8 cellular contexts compared by ENCODE assay signal in the genomic region with DNA sequence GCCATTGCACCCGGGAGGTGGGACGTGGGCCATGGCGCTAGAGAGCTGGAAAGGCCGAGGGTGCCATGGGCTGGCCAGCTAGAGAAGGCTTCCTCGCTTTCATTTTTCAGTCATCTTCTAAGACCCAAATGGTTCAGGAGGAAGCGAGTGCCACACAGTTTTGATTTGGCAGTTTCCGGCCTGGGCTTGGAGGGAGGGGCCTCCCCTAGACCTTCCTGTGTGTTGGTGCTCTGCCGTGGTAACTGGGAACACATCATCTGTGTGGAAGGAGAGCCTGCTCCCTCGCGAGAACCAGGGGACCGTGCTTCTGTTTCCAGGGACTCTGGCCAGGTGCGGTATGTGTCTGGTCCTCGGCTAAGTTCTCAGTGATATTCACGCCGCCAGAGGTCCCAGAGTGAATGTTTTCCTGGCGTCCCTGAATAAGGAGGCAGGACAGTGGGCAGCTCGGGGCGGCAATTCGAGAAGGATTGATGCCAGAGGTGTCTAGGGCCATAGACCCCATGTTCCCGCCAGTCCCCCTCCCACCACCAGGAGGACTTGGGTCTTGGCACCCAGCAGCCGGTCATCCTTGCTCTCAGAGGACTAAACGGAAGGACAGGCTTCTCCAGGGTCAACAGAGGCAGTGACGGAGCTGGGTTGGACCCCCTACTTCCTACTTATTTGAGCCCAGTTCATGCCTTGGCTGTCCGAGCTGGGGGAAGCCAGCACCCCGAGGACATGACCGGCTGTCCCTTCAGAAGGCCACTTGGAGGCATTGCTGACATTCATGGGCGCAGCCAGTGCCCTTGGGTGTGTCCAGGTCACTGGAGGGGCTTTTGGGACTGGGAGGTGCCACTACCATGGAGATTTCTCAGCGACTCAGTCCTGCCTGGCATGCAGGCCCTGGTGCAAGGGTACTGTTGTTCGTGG. TPM values are rescaled to one million over a fixed set of nuclear protein-coding genes. Genes with fewer than 3 reads are reported as not detected.
DNase-seq lines count a peak whose midpoint lies in the region; ATAC-seq and TF ChIP-seq lines count a peak whose summit lies in the region.

No MANE protein-coding gene starts in this region.

- no peak for ATAC-seq in HG03139 (IDR thresholded peaks at IDR 0.05; ENCODE audit: unreplicated experiment)
- ATAC-seq in GM19467 (IDR thresholded peaks at IDR 0.05; ENCODE audit: unreplicated experiment), result no peak

- H3K9me3 Mint-ChIP-seq in IgD-negative memory B cell (no peaks in the 10 kb centered on the region), glutamatergic neuron (ENCODE audit: unreplicated experiment) (peaks cover 8% of the 10 kb centered on the region)

- CTCF ChIA-PET in HEK293T (lab: Yijun Ruan, JAX), result no interaction called here

- peaks cover 2% of the 10 kb centered on the region for H3K27me3 Mint-ChIP-seq in IgD-negative memory B cell
- peaks cover 13% of the 10 kb centered on the region for H3K27me3 Mint-ChIP-seq in glutamatergic neuron (ENCODE audit: unreplicated experiment)

- H3K4me1 Mint-ChIP-seq in IgD-negative memory B cell, result peaks cover 17 to 24% (median 19%) of the 10 kb centered on the region in 3 donors
- peaks cover 7% of the 10 kb centered on the region for H3K4me1 Mint-ChIP-seq in glutamatergic neuron (ENCODE audit: low read depth, unreplicated experiment)

- H3K27ac Mint-ChIP-seq in IgD-negative memory B cell (peak overlapping the region; percentile 73 to 92 (median 82)), glutamatergic neuron (ENCODE audit: unreplicated experiment) (no peak overlapping the region)

- TF ChIP-seq CTCF in glutamatergic neuron (IDR thresholded peaks at IDR 0.05; ENCODE audit: partially characterized antibody, unreplicated experiment), result peak; percentile 30

- peak overlapping the region; percentile 94 to 98 (median 96) for H3K4me3 Mint-ChIP-seq in IgD-negative memory B cell
- H3K4me3 Mint-ChIP-seq in glutamatergic neuron (ENCODE audit: unreplicated experiment), result peak overlapping the region; percentile 57

- peak; percentile 60 for DNase-seq in activated CD8-positive, alpha-beta memory T cell treated with anti-CD3 and anti-CD28 coated beads, Interleukin-2, amount 50 U/mL, for 4 hours
- DNase-seq in glutamatergic neuron (peak; percentile 10), 8988T (no peak), HEK293T (ENCODE audit: extremely low spot score) (no peak)
- DNase-seq in stimulated activated CD8-positive, alpha-beta memory T cell treated with anti-CD3 and anti-CD28 coated beads, Interleukin-7, amount 100 ng/mL, for 4 hours (ENCODE audit: low read depth in 2 of 2), result peak; percentile 50

- POLR2A ChIA-PET in HEK293T (lab: Yijun Ruan, JAX), result no interaction called here

- H3K36me3 Mint-ChIP-seq in IgD-negative memory B cell (no peaks in the 10 kb centered on the region), glutamatergic neuron (ENCODE audit: unreplicated experiment) (no peaks in the 10 kb centered on the region)

TF ChIP-seq in HEK293T, 16 proteins besides CTCF, POLR2A, EP300 and RAD21:
- TF ChIP-seq L3MBTL2 (conservative IDR thresholded peaks at IDR 0.05) (no peak), FOXK2 (IDR thresholded peaks at IDR 0.05) (no peak), FOXA1 (IDR thresholded peaks at IDR 0.05) (no peak), PKNOX1 (IDR thresholded peaks at IDR 0.05) (no peak), SUZ12 (IDR thresholded peaks at IDR 0.05) (no peak), FOXM1 (IDR thresholded peaks at IDR 0.05; ENCODE audit: borderline replicate concordance) (no peak), ZNF384 (IDR thresholded peaks at IDR 0.05) (no peak), TARDBP (IDR thresholded peaks at IDR 0.05) (no peak), CTBP1 (IDR thresholded peaks at IDR 0.05; ENCODE audit: borderline replicate concordance) (no peak), SP1 (IDR thresholded peaks at IDR 0.05) (no peak), NFRKB (IDR thresholded peaks at IDR 0.05) (no peak), BHLHE40 (IDR thresholded peaks at IDR 0.05; ENCODE audit: borderline replicate concordance) (no peak), HDGF (IDR thresholded peaks at IDR 0.05; ENCODE audit: borderline replicate concordance) (no peak), ELF4 (IDR thresholded peaks at IDR 0.05) (no peak), LEF1 (IDR thresholded peaks at IDR 0.05; ENCODE audit: borderline replicate concordance) (no peak), ARNT (IDR thresholded peaks at IDR 0.05) (no peak)

RNA-seq across cellular contexts. Expression of gene NPHP4, which starts 2.7 kb away (rescaled TPM):
- polyA plus RNA-seq in IgD-negative memory B cell, result 0.71 TPM
- total RNA-seq in glutamatergic neuron (ENCODE audit: unreplicated experiment), result 28.4 TPM

RNA-seq across cellular contexts. Expression of gene KCNAB2, which starts 50.7 kb away (rescaled TPM):
- 20.4 TPM for polyA plus RNA-seq in IgD-negative memory B cell
- 20.4 TPM for total RNA-seq in glutamatergic neuron (ENCODE audit: unreplicated experiment)

Comparison
In these comparisons a context has a peak if more than half of its experiments do, and no peak if none do; other contexts are left out.
1. DNase-seq: peak in activated CD8-positive, alpha-beta memory T cell treated with anti-CD3 and anti-CD28 coated beads, Interleukin-2, amount 50 U/mL, for 4 hours (single experiment), glutamatergic neuron (single experiment) and stimulated activated CD8-positive, alpha-beta memory T cell treated with anti-CD3 and anti-CD28 coated beads, Interleukin-7, amount 100 ng/mL, for 4 hours (2 of 2); none in 8988T (single experiment) and HEK293T (single experiment).